9 cellular contexts compared by ENCODE assay signal in genomic region chr1:180912801-180913616, GRCh38. TPM values are rescaled to one million over a fixed set of nuclear protein-coding genes. Genes with fewer than 3 reads are reported as not detected.
DNase-seq lines count a peak whose midpoint lies in the region; ATAC-seq, FAIRE-seq and TF ChIP-seq lines count a peak whose summit lies in the region.
"Had no signal": no experiment of that assay in that cellular context is flagged by ENCODE, and none has a peak within 500 bp of the region (broad histone marks: within the 10 kb centered on the region; RNA-seq: fewer than 3 reads in every experiment).

TSS of gene KIAA1614 (plus strand) at chr1:180912897. CDS start at chr1:180913244, 347 bp downstream.

- H3K27me3 Mint-ChIP-seq in naive thymus-derived CD8-positive, alpha-beta T cell = peaks cover 25 to 57% (median 36%) of the 10 kb centered on the region in 5 donors

- FAIRE-seq in RCC 7860 (lab: Jason Lieb, UNC) = no peak
- FAIRE-seq: G401.6 had no signal

- TF ChIP-seq CTCF in fibroblast of pulmonary artery (IDR thresholded peaks at IDR 0.05; ENCODE audit: low read length, missing control alignments) = no peak

- peaks cover 0 to 4% (median 3%) of the 10 kb centered on the region in 3 donors for H3K36me3 Mint-ChIP-seq in naive thymus-derived CD8-positive, alpha-beta T cell

- POLR2A ChIA-PET in naive thymus-derived CD8-positive, alpha-beta T cell (lab: Charles Lee) = no interaction called here

- no peaks in the 10 kb centered on the region for H3K9me3 Mint-ChIP-seq in naive thymus-derived CD8-positive, alpha-beta T cell

- peak within 1 kb of the TSS; percentile 8 to 66 (median 45) for H3K4me3 Mint-ChIP-seq in naive thymus-derived CD8-positive, alpha-beta T cell

- no peak within 1 kb of the TSS for H3K27ac Mint-ChIP-seq in naive thymus-derived CD8-positive, alpha-beta T cell

- no peak for ATAC-seq in naive thymus-derived CD8-positive, alpha-beta T cell
- ATAC-seq in HG03571 (IDR thresholded peaks at IDR 0.05; ENCODE audit: unreplicated experiment) (no peak), HG03457 (IDR thresholded peaks at IDR 0.05; ENCODE audit: unreplicated experiment) (no peak)

- peaks cover 0 to 17% (median 10%) of the 10 kb centered on the region in 4 donors for H3K4me1 Mint-ChIP-seq in naive thymus-derived CD8-positive, alpha-beta T cell

- peak within 1 kb of the TSS; percentile 55 for H3K4me3 ChIP-seq in fibroblast of pulmonary artery (replicated peaks; ENCODE audit: low read depth, low read length)

- DNase-seq in NOMO-1 (lab: John Stamatoyannopoulos, UW; ENCODE audit: unreplicated experiment in 2 of 2) = peak; percentile 14 to 24
- DNase-seq in NOMO-1 treated with dmso at 0.1 percent for 144 hours (lab: John Stamatoyannopoulos, UW; ENCODE audit: unreplicated experiment) = no peak
- DNase-seq in SW480 (ENCODE audit: low spot score) = peak; percentile 19
- peak; percentile 42 for DNase-seq in fibroblast of pulmonary artery (ENCODE audit: low read depth)
- DNase-seq in naive thymus-derived CD8-positive, alpha-beta T cell = peak in 1 of 10 donors; percentile 26
- no peak for DNase-seq in RCC 7860 (ENCODE audit: low spot score)

RNA-seq across cellular contexts. Expression of gene KIAA1614, which starts in this region (rescaled TPM):
- under 1 TPM; 0.18 to 0.33 TPM for total RNA-seq in naive thymus-derived CD8-positive, alpha-beta T cell
- under 1 TPM in 2 of 3 donors, not detected in 1; 0.04 to 0.05 TPM for polyA plus RNA-seq in naive thymus-derived CD8-positive, alpha-beta T cell

Comparison
In these comparisons a context has a peak if more than half of its experiments do, and no peak if none do; other contexts are left out.
1. DNase-seq: peak in NOMO-1 (2 of 2), SW480 (single experiment) and fibroblast of pulmonary artery (single experiment); none in NOMO-1 treated with dmso at 0.1 percent for 144 hours (single experiment) and RCC 7860 (single experiment).